ENCODE assay signal across 1 cellular context in genomic region chr11:130861902-130862552, GRCh38.
TF ChIP-seq lines count a peak whose summit lies in the region.

No MANE protein-coding gene starts in this region.

TF ChIP-seq in HepG2, 621 proteins besides CTCF, POLR2A, EP300 and RAD21 (continued from another document and continues in another):
- TF ChIP-seq SAP130 (CRISPR knock-in tag; IDR thresholded peaks at IDR 0.05; ENCODE audit: low read depth) (peak; percentile 21; the same call in 1 of the 2 replicates), IRF9 (CRISPR knock-in tag; IDR thresholded peaks at IDR 0.05; ENCODE audit: borderline replicate concordance) (no peak), SIX4 (CRISPR knock-in tag; IDR thresholded peaks at IDR 0.05) (no peak), ZNF703 (CRISPR knock-in tag; IDR thresholded peaks at IDR 0.05; ENCODE audit: borderline replicate concordance) (no peak), FOXM1 (CRISPR knock-in tag; IDR thresholded peaks at IDR 0.05) (no peak), YEATS2 (CRISPR knock-in tag; IDR thresholded peaks at IDR 0.05; ENCODE audit: borderline replicate concordance) (0 out of 2 replicates have a peak, but pooled peaks have one; percentile 40), ZFP82 (CRISPR knock-in tag; IDR thresholded peaks at IDR 0.05; ENCODE audit: borderline replicate concordance) (no peak), ZNF616 (CRISPR knock-in tag; IDR thresholded peaks at IDR 0.05; ENCODE audit: low read depth) (no peak), JUND (CRISPR knock-in tag; IDR thresholded peaks at IDR 0.05) (no peak), ZNF652 (CRISPR knock-in tag; IDR thresholded peaks at IDR 0.05; ENCODE audit: borderline replicate concordance, low read depth) (0 out of 2 replicates have a peak, but pooled peaks have one; percentile 38), ZNF772 (CRISPR knock-in tag; IDR thresholded peaks at IDR 0.05) (0 out of 2 replicates have a peak, but pooled peaks have one; percentile 38), KAT7 (CRISPR knock-in tag; IDR thresholded peaks at IDR 0.05; ENCODE audit: borderline replicate concordance) (no peak), ZNF430 (CRISPR knock-in tag; IDR thresholded peaks at IDR 0.05) (no peak), CERS6 (CRISPR knock-in tag; IDR thresholded peaks at IDR 0.05) (no peak), EZH2 (conservative IDR thresholded peaks at IDR 0.05; ENCODE audit: low read depth, low read length) (no peak), MAZ (IDR thresholded peaks at IDR 0.05; ENCODE audit: borderline replicate concordance, low read depth, low read length) (0 out of 2 replicates have a peak, but pooled peaks have one; percentile 23), MAZ (CRISPR knock-in tag; IDR thresholded peaks at IDR 0.05; ENCODE audit: low read depth) (0 out of 2 replicates have a peak, but pooled peaks have one; percentile 46), ZBTB1 (CRISPR knock-in tag; IDR thresholded peaks at IDR 0.05; ENCODE audit: borderline replicate concordance) (no peak), MIXL1 (CRISPR knock-in tag; IDR thresholded peaks at IDR 0.05) (0 out of 2 replicates have a peak, but pooled peaks have one; percentile 49), NONO (IDR thresholded peaks at IDR 0.05) (no peak), NONO (CRISPR knock-in tag; conservative IDR thresholded peaks at IDR 0.05) (0 out of 2 replicates have a peak, but pooled peaks have one; percentile 47), TEAD3 (CRISPR knock-in tag; optimal IDR thresholded peaks at IDR 0.05; ENCODE audit: borderline replicate concordance) (peak; percentile 82), NBN (conservative IDR thresholded peaks at IDR 0.05) (no peak), MNT (IDR thresholded peaks at IDR 0.05) (no peak), SMAD3 (CRISPR knock-in tag; IDR thresholded peaks at IDR 0.05) (peak; percentile 78), SP140L (CRISPR knock-in tag; IDR thresholded peaks at IDR 0.05; ENCODE audit: borderline replicate concordance) (no peak), TOPORS (CRISPR knock-in tag; IDR thresholded peaks at IDR 0.05) (no peak), ZNF275 (CRISPR knock-in tag; IDR thresholded peaks at IDR 0.05; ENCODE audit: borderline replicate concordance) (no peak), ATF4 (CRISPR knock-in tag; IDR thresholded peaks at IDR 0.05) (no peak), AHR (CRISPR knock-in tag; IDR thresholded peaks at IDR 0.05) (no peak), BRCA1 (CRISPR knock-in tag; IDR thresholded peaks at IDR 0.05) (0 out of 2 replicates have a peak, but pooled peaks have one; percentile 61), ZNF160 (CRISPR knock-in tag; IDR thresholded peaks at IDR 0.05) (0 out of 2 replicates have a peak, but pooled peaks have one; percentile 26), STAT5B (CRISPR knock-in tag; IDR thresholded peaks at IDR 0.05) (0 out of 2 replicates have a peak, but pooled peaks have one; percentile 43), TSC22D2 (CRISPR knock-in tag; IDR thresholded peaks at IDR 0.05; ENCODE audit: borderline replicate concordance) (no peak), ZKSCAN8 (CRISPR knock-in tag; IDR thresholded peaks at IDR 0.05; ENCODE audit: borderline replicate concordance) (no peak), ZBTB44 (CRISPR knock-in tag; IDR thresholded peaks at IDR 0.05) (no peak), JUN (CRISPR knock-in tag; IDR thresholded peaks at IDR 0.05) (no peak), TBX3 (IDR thresholded peaks at IDR 0.05; ENCODE audit: borderline replicate concordance) (no peak), HMG20A (CRISPR knock-in tag; IDR thresholded peaks at IDR 0.05; ENCODE audit: borderline replicate concordance) (no peak)
- TF ChIP-seq, protein P1, sequence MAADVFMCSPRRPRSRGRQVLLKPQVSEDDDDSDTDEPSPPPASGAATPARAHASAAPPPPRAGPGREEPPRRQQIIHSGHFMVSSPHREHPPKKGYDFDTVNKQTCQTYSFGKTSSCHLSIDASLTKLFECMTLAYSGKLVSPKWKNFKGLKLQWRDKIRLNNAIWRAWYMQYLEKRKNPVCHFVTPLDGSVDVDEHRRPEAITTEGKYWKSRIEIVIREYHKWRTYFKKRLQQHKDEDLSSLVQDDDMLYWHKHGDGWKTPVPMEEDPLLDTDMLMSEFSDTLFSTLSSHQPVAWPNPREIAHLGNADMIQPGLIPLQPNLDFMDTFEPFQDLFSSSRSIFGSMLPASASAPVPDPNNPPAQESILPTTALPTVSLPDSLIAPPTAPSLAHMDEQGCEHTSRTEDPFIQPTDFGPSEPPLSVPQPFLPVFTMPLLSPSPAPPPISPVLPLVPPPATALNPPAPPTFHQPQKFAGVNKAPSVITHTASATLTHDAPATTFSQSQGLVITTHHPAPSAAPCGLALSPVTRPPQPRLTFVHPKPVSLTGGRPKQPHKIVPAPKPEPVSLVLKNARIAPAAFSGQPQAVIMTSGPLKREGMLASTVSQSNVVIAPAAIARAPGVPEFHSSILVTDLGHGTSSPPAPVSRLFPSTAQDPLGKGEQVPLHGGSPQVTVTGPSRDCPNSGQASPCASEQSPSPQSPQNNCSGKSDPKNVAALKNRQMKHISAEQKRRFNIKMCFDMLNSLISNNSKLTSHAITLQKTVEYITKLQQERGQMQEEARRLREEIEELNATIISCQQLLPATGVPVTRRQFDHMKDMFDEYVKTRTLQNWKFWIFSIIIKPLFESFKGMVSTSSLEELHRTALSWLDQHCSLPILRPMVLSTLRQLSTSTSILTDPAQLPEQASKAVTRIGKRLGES (CRISPR knock-in tag; IDR thresholded peaks at IDR 0.05; ENCODE audit: borderline replicate concordance), result no peak
- TF ChIP-seq, protein P2, sequence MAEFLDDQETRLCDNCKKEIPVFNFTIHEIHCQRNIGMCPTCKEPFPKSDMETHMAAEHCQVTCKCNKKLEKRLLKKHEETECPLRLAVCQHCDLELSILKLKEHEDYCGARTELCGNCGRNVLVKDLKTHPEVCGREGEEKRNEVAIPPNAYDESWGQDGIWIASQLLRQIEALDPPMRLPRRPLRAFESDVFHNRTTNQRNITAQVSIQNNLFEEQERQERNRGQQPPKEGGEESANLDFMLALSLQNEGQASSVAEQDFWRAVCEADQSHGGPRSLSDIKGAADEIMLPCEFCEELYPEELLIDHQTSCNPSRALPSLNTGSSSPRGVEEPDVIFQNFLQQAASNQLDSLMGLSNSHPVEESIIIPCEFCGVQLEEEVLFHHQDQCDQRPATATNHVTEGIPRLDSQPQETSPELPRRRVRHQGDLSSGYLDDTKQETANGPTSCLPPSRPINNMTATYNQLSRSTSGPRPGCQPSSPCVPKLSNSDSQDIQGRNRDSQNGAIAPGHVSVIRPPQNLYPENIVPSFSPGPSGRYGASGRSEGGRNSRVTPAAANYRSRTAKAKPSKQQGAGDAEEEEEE (CRISPR knock-in tag; IDR thresholded peaks at IDR 0.05; ENCODE audit: borderline replicate concordance), result no peak
- TF ChIP-seq, protein P3, sequence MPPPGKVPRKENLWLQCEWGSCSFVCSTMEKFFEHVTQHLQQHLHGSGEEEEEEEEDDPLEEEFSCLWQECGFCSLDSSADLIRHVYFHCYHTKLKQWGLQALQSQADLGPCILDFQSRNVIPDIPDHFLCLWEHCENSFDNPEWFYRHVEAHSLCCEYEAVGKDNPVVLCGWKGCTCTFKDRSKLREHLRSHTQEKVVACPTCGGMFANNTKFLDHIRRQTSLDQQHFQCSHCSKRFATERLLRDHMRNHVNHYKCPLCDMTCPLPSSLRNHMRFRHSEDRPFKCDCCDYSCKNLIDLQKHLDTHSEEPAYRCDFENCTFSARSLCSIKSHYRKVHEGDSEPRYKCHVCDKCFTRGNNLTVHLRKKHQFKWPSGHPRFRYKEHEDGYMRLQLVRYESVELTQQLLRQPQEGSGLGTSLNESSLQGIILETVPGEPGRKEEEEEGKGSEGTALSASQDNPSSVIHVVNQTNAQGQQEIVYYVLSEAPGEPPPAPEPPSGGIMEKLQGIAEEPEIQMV (CRISPR knock-in tag; IDR thresholded peaks at IDR 0.05; ENCODE audit: low read depth), result peak; percentile 41; the same call in 1 of the 2 replicates
- TF ChIP-seq, protein P4, sequence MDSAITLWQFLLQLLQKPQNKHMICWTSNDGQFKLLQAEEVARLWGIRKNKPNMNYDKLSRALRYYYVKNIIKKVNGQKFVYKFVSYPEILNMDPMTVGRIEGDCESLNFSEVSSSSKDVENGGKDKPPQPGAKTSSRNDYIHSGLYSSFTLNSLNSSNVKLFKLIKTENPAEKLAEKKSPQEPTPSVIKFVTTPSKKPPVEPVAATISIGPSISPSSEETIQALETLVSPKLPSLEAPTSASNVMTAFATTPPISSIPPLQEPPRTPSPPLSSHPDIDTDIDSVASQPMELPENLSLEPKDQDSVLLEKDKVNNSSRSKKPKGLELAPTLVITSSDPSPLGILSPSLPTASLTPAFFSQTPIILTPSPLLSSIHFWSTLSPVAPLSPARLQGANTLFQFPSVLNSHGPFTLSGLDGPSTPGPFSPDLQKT (CRISPR knock-in tag; IDR thresholded peaks at IDR 0.05; ENCODE audit: borderline replicate concordance), result no peak
- TF ChIP-seq, protein P5, sequence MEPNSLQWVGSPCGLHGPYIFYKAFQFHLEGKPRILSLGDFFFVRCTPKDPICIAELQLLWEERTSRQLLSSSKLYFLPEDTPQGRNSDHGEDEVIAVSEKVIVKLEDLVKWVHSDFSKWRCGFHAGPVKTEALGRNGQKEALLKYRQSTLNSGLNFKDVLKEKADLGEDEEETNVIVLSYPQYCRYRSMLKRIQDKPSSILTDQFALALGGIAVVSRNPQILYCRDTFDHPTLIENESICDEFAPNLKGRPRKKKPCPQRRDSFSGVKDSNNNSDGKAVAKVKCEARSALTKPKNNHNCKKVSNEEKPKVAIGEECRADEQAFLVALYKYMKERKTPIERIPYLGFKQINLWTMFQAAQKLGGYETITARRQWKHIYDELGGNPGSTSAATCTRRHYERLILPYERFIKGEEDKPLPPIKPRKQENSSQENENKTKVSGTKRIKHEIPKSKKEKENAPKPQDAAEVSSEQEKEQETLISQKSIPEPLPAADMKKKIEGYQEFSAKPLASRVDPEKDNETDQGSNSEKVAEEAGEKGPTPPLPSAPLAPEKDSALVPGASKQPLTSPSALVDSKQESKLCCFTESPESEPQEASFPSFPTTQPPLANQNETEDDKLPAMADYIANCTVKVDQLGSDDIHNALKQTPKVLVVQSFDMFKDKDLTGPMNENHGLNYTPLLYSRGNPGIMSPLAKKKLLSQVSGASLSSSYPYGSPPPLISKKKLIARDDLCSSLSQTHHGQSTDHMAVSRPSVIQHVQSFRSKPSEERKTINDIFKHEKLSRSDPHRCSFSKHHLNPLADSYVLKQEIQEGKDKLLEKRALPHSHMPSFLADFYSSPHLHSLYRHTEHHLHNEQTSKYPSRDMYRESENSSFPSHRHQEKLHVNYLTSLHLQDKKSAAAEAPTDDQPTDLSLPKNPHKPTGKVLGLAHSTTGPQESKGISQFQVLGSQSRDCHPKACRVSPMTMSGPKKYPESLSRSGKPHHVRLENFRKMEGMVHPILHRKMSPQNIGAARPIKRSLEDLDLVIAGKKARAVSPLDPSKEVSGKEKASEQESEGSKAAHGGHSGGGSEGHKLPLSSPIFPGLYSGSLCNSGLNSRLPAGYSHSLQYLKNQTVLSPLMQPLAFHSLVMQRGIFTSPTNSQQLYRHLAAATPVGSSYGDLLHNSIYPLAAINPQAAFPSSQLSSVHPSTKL (CRISPR knock-in tag; IDR thresholded peaks at IDR 0.05), result peak; percentile 42; the same call in 1 of the 2 replicates
